Comparison of ENCODE assay signal across 13 cellular contexts in genomic region chr3:106256249-106256957, GRCh38.
DNase-seq lines count a peak whose midpoint lies in the region; ATAC-seq and TF ChIP-seq lines count a peak whose summit lies in the region.
"Had no signal": no experiment of that assay in that cellular context is flagged by ENCODE, and none has a peak within 500 bp of the region (broad histone marks: within the 10 kb centered on the region; RNA-seq: fewer than 3 reads in every experiment).

No MANE protein-coding gene starts in this region.

- no peak overlapping the region for H3K27ac ChIP-seq in CD4-positive, alpha-beta T cell (ENCODE audit: low read depth, low read length)
- H3K27ac ChIP-seq: SK-N-MC had no signal

- CTCF ChIA-PET in CD4-positive, alpha-beta T cell (lab: Charles Lee): interaction anchor here (1.4 kb wide), 1 partner anchor 38 kb away, joined by 3 read pairs; no protein-coding TSS in a partner anchor

- H3K27ac Mint-ChIP-seq in mesothelial cell of epicardium: peak overlapping the region; percentile 30
- no peak overlapping the region for H3K27ac Mint-ChIP-seq in CD4-positive, alpha-beta T cell
- H3K27ac Mint-ChIP-seq: natural killer cell treated with Interleukin-12 subunit alpha and Interleukin-12 subunit beta and Interleukin-15 and Interleukin-18, amount 100 ng/mL, for 72 hours; stimulated activated naive CD8-positive, alpha-beta T cell treated with anti-CD3 and anti-CD28 coated beads, Interleukin-15, Interleukin-2, amounts not matched to agents 100 ng/mL and 50 ng/mL, for 24 hours had no signal

- POLR2A ChIA-PET in CD4-positive, alpha-beta T cell (lab: Charles Lee): no interaction called here

- TF ChIP-seq CTCF in mesothelial cell of epicardium (IDR thresholded peaks at IDR 0.05; ENCODE audit: unreplicated experiment): no peak
- no peak for TF ChIP-seq CTCF in CD4-positive, alpha-beta T cell (IDR thresholded peaks at IDR 0.05)

- H3K9me3 ChIP-seq in CD4-positive, alpha-beta T cell (ENCODE audit: control insufficient read depth, low read length): no peaks in the 10 kb centered on the region

- no peaks in the 10 kb centered on the region for H3K27me3 Mint-ChIP-seq in mesothelial cell of epicardium (ENCODE audit: low read depth)
- no peaks in the 10 kb centered on the region for H3K27me3 Mint-ChIP-seq in CD4-positive, alpha-beta T cell
- H3K27me3 Mint-ChIP-seq: natural killer cell treated with Interleukin-12 subunit alpha and Interleukin-12 subunit beta and Interleukin-15 and Interleukin-18, amount 100 ng/mL, for 72 hours; stimulated activated naive CD8-positive, alpha-beta T cell treated with anti-CD3 and anti-CD28 coated beads, Interleukin-15, Interleukin-2, amounts not matched to agents 100 ng/mL and 50 ng/mL, for 24 hours had no signal

- peak; percentile 33 for ATAC-seq in GM18867 (IDR thresholded peaks at IDR 0.05; ENCODE audit: unreplicated experiment)
- ATAC-seq in GM21576 (IDR thresholded peaks at IDR 0.05; ENCODE audit: unreplicated experiment): peak; percentile 31
- peak; percentile 42 for ATAC-seq in HG03135 (IDR thresholded peaks at IDR 0.05; ENCODE audit: unreplicated experiment)
- no peak for ATAC-seq in CD4-positive, alpha-beta T cell (ENCODE audit: poor library complexity)
- ATAC-seq: natural killer cell treated with Interleukin-12 subunit alpha and Interleukin-12 subunit beta and Interleukin-15 and Interleukin-18, amount 100 ng/mL, for 72 hours had no signal

- peaks cover 39% of the 10 kb centered on the region for H3K9me3 Mint-ChIP-seq in mesothelial cell of epicardium
- H3K9me3 Mint-ChIP-seq in CD4-positive, alpha-beta T cell: peaks cover 8% of the 10 kb centered on the region
- H3K9me3 Mint-ChIP-seq: natural killer cell treated with Interleukin-12 subunit alpha and Interleukin-12 subunit beta and Interleukin-15 and Interleukin-18, amount 100 ng/mL, for 72 hours had no signal

- DNase-seq in mesothelial cell of epicardium (ENCODE audit: low spot score in 2 of 2, unreplicated experiment in 2 of 2) (no peak), NCI-H1092 treated with DMSO at 0.1 percent for 48 hours (lab: John Stamatoyannopoulos, UW) (no peak), OCI-M2 (lab: John Stamatoyannopoulos, UW; ENCODE audit: unreplicated experiment) (no peak), SW 1271 (lab: John Stamatoyannopoulos, UW) (no peak)
- DNase-seq in CD4-positive, alpha-beta T cell: no peak
- DNase-seq: NCI-H446 treated with DMSO at 0.1 percent for 48 hours; stimulated activated CD4-positive, alpha-beta T cell treated with anti-CD3 and anti-CD28 coated beads, Interleukin-12 subunit alpha, Interleukin-12 subunit beta, amount 100 ng/mL, for 4 hours had no signal

- H3K4me3 Mint-ChIP-seq in mesothelial cell of epicardium: no peak overlapping the region
- no peak overlapping the region for H3K4me3 Mint-ChIP-seq in CD4-positive, alpha-beta T cell
- H3K4me3 Mint-ChIP-seq: natural killer cell treated with Interleukin-12 subunit alpha and Interleukin-12 subunit beta and Interleukin-15 and Interleukin-18, amount 100 ng/mL, for 72 hours had no signal

- intact Hi-C loops in CD4-positive, alpha-beta T cell (cut with DNase I, micrococcal nuclease): no loop called here

- H3K4me1 Mint-ChIP-seq in mesothelial cell of epicardium: no peaks in the 10 kb centered on the region
- H3K4me1 Mint-ChIP-seq in CD4-positive, alpha-beta T cell (ENCODE audit: low read depth): no peaks in the 10 kb centered on the region

- H3K27me3 ChIP-seq in CD4-positive, alpha-beta T cell (ENCODE audit: control insufficient read depth, insufficient read depth, low read length): no peaks in the 10 kb centered on the region

- peaks cover 24% of the 10 kb centered on the region for H3K36me3 Mint-ChIP-seq in mesothelial cell of epicardium
- no peaks in the 10 kb centered on the region for H3K36me3 Mint-ChIP-seq in CD4-positive, alpha-beta T cell (ENCODE audit: low read depth)
